In genomic region chr1:22052115-22053017, GRCh38 we compare ENCODE assay signal across 8 cellular contexts. TPM values are rescaled to one million over a fixed set of nuclear protein-coding genes. Genes with fewer than 3 reads are reported as not detected.
DNase-seq lines count a peak whose midpoint lies in the region; ATAC-seq and TF ChIP-seq lines count a peak whose summit lies in the region.

Gene CDC42, plus strand, starts transcription at chr1:22052709. Its CDS starts 25,770 bp downstream, at chr1:22078479.

- no peak within 1 kb of the TSS for H2BK120ac ChIP-seq in neuronal stem cell (ENCODE audit: low read depth, low read length)

- peak within 1 kb of the TSS; percentile 76 for H2BK15ac ChIP-seq in neuronal stem cell (ENCODE audit: low read length)

- peak within 1 kb of the TSS; percentile 86 for H4K8ac ChIP-seq in neuronal stem cell (ENCODE audit: low read depth, low read length)

- peak within 1 kb of the TSS; percentile 99 for H3K18ac ChIP-seq in neuronal stem cell (ENCODE audit: low read length)

- no peak within 1 kb of the TSS for H3K14ac ChIP-seq in neuronal stem cell (ENCODE audit: low read length)

- peak within 1 kb of the TSS; percentile 97 for H3K9ac ChIP-seq in neuronal stem cell (ENCODE audit: low read depth, low read length, poor library complexity)
- H3K9ac ChIP-seq in subcutaneous abdominal adipose tissue (ENCODE audit: low read length in 5 of 5), result peak within 1 kb of the TSS; percentile 75 to 100 (median 89)

- CTCF ChIA-PET in HEK293 (lab: Yijun Ruan, JAX), result interaction anchor here (1.7 kb wide), 1 partner anchor 11 kb away, joined by 5 read pairs; no protein-coding TSS in a partner anchor

- H3K9me3 ChIP-seq in HEK293 (ENCODE audit: control insufficient read depth, insufficient read depth, low read depth, low read length), result no peaks in the 10 kb centered on the region
- H3K9me3 ChIP-seq in SJSA1 (replicated peaks), result no peaks in the 10 kb centered on the region
- peaks cover 0 to 7% of the 10 kb centered on the region in 2 donors for H3K9me3 ChIP-seq in neuronal stem cell (replicated peaks in 1 of 2; ENCODE audit: control insufficient read depth in 2 of 2, insufficient read depth in 1 of 2, low read depth in 1 of 2, low read length in 2 of 2)
- no peaks in the 10 kb centered on the region for H3K9me3 ChIP-seq in subcutaneous abdominal adipose tissue (ENCODE audit: control insufficient read depth in 5 of 5, low read length in 5 of 5)

- H3K23ac ChIP-seq in neuronal stem cell (ENCODE audit: low read depth, low read length, poor library complexity), result peak within 1 kb of the TSS; percentile 98

- WGBS in neuronal stem cell (ENCODE audit: extremely low coverage in 2 of 2, insufficient read length in 2 of 2, insufficient replicate concordance in 1 of 2), 2 donors, result no CpG with 5 or more reads among the region's 81 CpGs

- no peak within 1 kb of the TSS for H3K4ac ChIP-seq in neuronal stem cell (ENCODE audit: low read length)

- H3K27me3 ChIP-seq in SJSA1 (replicated peaks), result no peaks in the 10 kb centered on the region
- no peaks in the 10 kb centered on the region for H3K27me3 ChIP-seq in foreskin keratinocyte
- no peaks in the 10 kb centered on the region for H3K27me3 ChIP-seq in neuronal stem cell (ENCODE audit: control insufficient read depth in 3 of 3, insufficient read depth in 3 of 3, low read depth in 1 of 3, low read length in 3 of 3)
- no peaks in the 10 kb centered on the region for H3K27me3 ChIP-seq in subcutaneous abdominal adipose tissue (ENCODE audit: control insufficient read depth in 5 of 5, insufficient read depth in 4 of 5, low read length in 5 of 5)

- peaks cover 6% of the 10 kb centered on the region for H3K4me1 ChIP-seq in HEK293 (ENCODE audit: control insufficient read depth, insufficient read depth, low read length)
- peaks cover 12% of the 10 kb centered on the region for H3K4me1 ChIP-seq in SJSA1 (replicated peaks)
- H3K4me1 ChIP-seq in foreskin keratinocyte, result peaks cover 25% of the 10 kb centered on the region
- peaks cover 4 to 6% of the 10 kb centered on the region in 2 donors for H3K4me1 ChIP-seq in neuronal stem cell (ENCODE audit: control insufficient read depth in 2 of 2, insufficient read depth in 1 of 2, low read depth in 1 of 2, low read length in 2 of 2)
- peaks cover 3 to 52% (median 46%) of the 10 kb centered on the region in 5 donors for H3K4me1 ChIP-seq in subcutaneous abdominal adipose tissue (ENCODE audit: control insufficient read depth in 5 of 5, insufficient read depth in 5 of 5, low read length in 5 of 5)

- peak; percentile 96 for DNase-seq in GDM1 (lab: John Stamatoyannopoulos, UW)
- peak; percentile 92 for DNase-seq in MV-4-11 (lab: John Stamatoyannopoulos, UW)
- DNase-seq in SJSA1 (ENCODE audit: low read depth in 1 of 2, low spot score in 2 of 2), result peak; percentile 95 to 97
- DNase-seq in activated naive CD4-positive, alpha-beta T cell (lab: John Stamatoyannopoulos, UW), result peak; percentile 84 to 97 (median 92)
- DNase-seq in foreskin keratinocyte, result peak; percentile 72 to 87
- peak; percentile 90 for DNase-seq in neuronal stem cell (ENCODE audit: low spot score)

- peak within 1 kb of the TSS; percentile 93 for H2BK5ac ChIP-seq in neuronal stem cell (ENCODE audit: low read length)

- H2BK12ac ChIP-seq in neuronal stem cell (ENCODE audit: low read length), result no peak within 1 kb of the TSS

- no peak within 1 kb of the TSS for H2AK5ac ChIP-seq in neuronal stem cell (ENCODE audit: low read depth, low read length)

- POLR2A ChIA-PET in HEK293 (lab: Yijun Ruan, JAX), result interaction anchor here (1.0 to 4.0 kb wide), 9 partner anchors 12 to 91 kb away, joined by 4 to 54 read pairs (median 5); partner anchors contain the start of gene WNT4

- H3K36me3 ChIP-seq in HEK293 (ENCODE audit: control insufficient read depth in 2 of 2, insufficient read depth in 1 of 2, low read length in 2 of 2) (peaks cover 3 to 13% of the 10 kb centered on the region in 2 experiments; a peak in 2 of 3 replicates), SJSA1 (peaks cover 33% of the 10 kb centered on the region), neuronal stem cell (replicated peaks in 1 of 2; ENCODE audit: control insufficient read depth in 2 of 2, insufficient read depth in 2 of 2, low read length in 2 of 2) (peaks cover 2 to 28% of the 10 kb centered on the region in 2 donors), subcutaneous abdominal adipose tissue (ENCODE audit: control insufficient read depth in 5 of 5, insufficient read depth in 5 of 5, low read length in 5 of 5) (no peaks in the 10 kb centered on the region)

- H3K79me1 ChIP-seq in neuronal stem cell (ENCODE audit: low read depth, low read length), result no peaks in the 10 kb centered on the region

- peak within 1 kb of the TSS; percentile 88 for H2AFZ ChIP-seq in neuronal stem cell (ENCODE audit: low read length)

- peak; percentile 93 for ATAC-seq in foreskin keratinocyte

- TF ChIP-seq CTCF in HEK293 (tag by site-specific recombination; IDR thresholded peaks at IDR 0.05) (no peak), foreskin keratinocyte (conservative IDR thresholded peaks at IDR 0.05) (no peak)

- no peak within 1 kb of the TSS for H4K91ac ChIP-seq in neuronal stem cell (ENCODE audit: low read depth, low read length, poor library complexity)

- peak within 1 kb of the TSS; percentile 100 for H3K4me3 ChIP-seq in HEK293 (ENCODE audit: low read depth, low read length)
- H3K4me3 ChIP-seq in SJSA1, result peak within 1 kb of the TSS; percentile 94
- peak within 1 kb of the TSS; percentile 94 to 98 for H3K4me3 ChIP-seq in neuronal stem cell (ENCODE audit: low read length in 2 of 2)
- peak within 1 kb of the TSS; percentile 85 to 97 (median 90) for H3K4me3 ChIP-seq in subcutaneous abdominal adipose tissue (ENCODE audit: low read depth in 1 of 5, low read length in 5 of 5)

- H3K4me2 ChIP-seq in neuronal stem cell (ENCODE audit: insufficient read depth, low read length, poor library complexity, severe bottlenecking), result peak within 1 kb of the TSS; percentile 80

- H3K27ac ChIP-seq in HEK293 (ENCODE audit: extremely low read depth, low read depth, low read length) (peak within 1 kb of the TSS; percentile 94), SJSA1 (peak within 1 kb of the TSS; percentile 97), foreskin keratinocyte (peak within 1 kb of the TSS; percentile 96), neuronal stem cell (replicated peaks; ENCODE audit: low read length) (peak within 1 kb of the TSS; percentile 94), subcutaneous abdominal adipose tissue (ENCODE audit: low read depth, low read length) (peak within 1 kb of the TSS; percentile 97)

TF ChIP-seq in HEK293, 187 proteins besides CTCF, POLR2A, EP300 and RAD21 (continues in another document):
- TF ChIP-seq SETDB1 (IDR thresholded peaks at IDR 0.05; ENCODE audit: insufficient read length, low read length) (no peak), GLI4 (tag by site-specific recombination; IDR thresholded peaks at IDR 0.05) (no peak), ZNF792 (tag by site-specific recombination; IDR thresholded peaks at IDR 0.05) (no peak), ZNF138 (tag by site-specific recombination; IDR thresholded peaks at IDR 0.05; ENCODE audit: borderline replicate concordance) (no peak), AEBP2 (tag by site-specific recombination; IDR thresholded peaks at IDR 0.05; ENCODE audit: borderline replicate concordance) (no peak), BCL11B (tag by site-specific recombination; IDR thresholded peaks at IDR 0.05; ENCODE audit: low read depth) (0 out of 2 replicates have a peak, but pooled peaks have one; percentile 24), ZNF274 (IDR thresholded peaks at IDR 0.05; ENCODE audit: low read length) (no peak), ZNF274 (tag by site-specific recombination; IDR thresholded peaks at IDR 0.05; ENCODE audit: borderline replicate concordance) (no peak), ZIC2 (tag by site-specific recombination; IDR thresholded peaks at IDR 0.05) (peak; percentile 90), HOXA7 (CRISPR knock-in tag; IDR thresholded peaks at IDR 0.05; ENCODE audit: borderline replicate concordance) (no peak), ZSCAN4 (tag by site-specific recombination; IDR thresholded peaks at IDR 0.05) (no peak)
- TF ChIP-seq, protein P1, sequence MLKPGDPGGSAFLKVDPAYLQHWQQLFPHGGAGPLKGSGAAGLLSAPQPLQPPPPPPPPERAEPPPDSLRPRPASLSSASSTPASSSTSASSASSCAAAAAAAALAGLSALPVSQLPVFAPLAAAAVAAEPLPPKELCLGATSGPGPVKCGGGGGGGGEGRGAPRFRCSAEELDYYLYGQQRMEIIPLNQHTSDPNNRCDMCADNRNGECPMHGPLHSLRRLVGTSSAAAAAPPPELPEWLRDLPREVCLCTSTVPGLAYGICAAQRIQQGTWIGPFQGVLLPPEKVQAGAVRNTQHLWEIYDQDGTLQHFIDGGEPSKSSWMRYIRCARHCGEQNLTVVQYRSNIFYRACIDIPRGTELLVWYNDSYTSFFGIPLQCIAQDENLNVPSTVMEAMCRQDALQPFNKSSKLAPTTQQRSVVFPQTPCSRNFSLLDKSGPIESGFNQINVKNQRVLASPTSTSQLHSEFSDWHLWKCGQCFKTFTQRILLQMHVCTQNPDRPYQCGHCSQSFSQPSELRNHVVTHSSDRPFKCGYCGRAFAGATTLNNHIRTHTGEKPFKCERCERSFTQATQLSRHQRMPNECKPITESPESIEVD (tag by site-specific recombination; IDR thresholded peaks at IDR 0.05), result no peak

RNA-seq across cellular contexts. Expression of gene CDC42, which starts in this region (rescaled TPM):
- 411 and 448 TPM in 2 replicates for total RNA-seq in SJSA1 (2014; rRNA removed; shearing (Covaris generic))
- 281 and 301 TPM in 2 replicates for total RNA-seq in foreskin keratinocyte
- 190 and 204 TPM in 2 replicates for polyA plus RNA-seq in foreskin keratinocyte
- 207 TPM for polyA plus RNA-seq in neuronal stem cell (2013, experiment 1 of 2)
- 210 TPM for polyA plus RNA-seq in neuronal stem cell (2013, experiment 2 of 2)

Comparison
In these comparisons a context has a peak if more than half of its experiments do, and no peak if none do; other contexts are left out.
1. Peak in every context shown above with its lines: DNase-seq, ATAC-seq, H3K4me3 ChIP-seq and H3K27ac ChIP-seq.